ENCODE assay signal across 18 cellular contexts in genomic region chr12:106035421-106035820, GRCh38.
DNase-seq lines count a peak whose midpoint lies in the region; ATAC-seq and TF ChIP-seq lines count a peak whose summit lies in the region.
"Had no signal": no experiment of that assay in that cellular context is flagged by ENCODE, and none has a peak within 500 bp of the region (broad histone marks: within the 10 kb centered on the region; RNA-seq: fewer than 3 reads in every experiment).

No MANE protein-coding gene starts in this region.

- H2AK5ac ChIP-seq in mesenchymal stem cell (ENCODE audit: low read length, severe bottlenecking), result peak overlapping the region; percentile 14

- H2BK120ac ChIP-seq in mesenchymal stem cell (ENCODE audit: low read depth, low read length), result no peak overlapping the region

- H2BK5ac ChIP-seq in mesenchymal stem cell (ENCODE audit: low read depth, low read length, poor library complexity, severe bottlenecking), result no peak overlapping the region

- no peak overlapping the region for H3K14ac ChIP-seq in mesenchymal stem cell (ENCODE audit: low read length in 2 of 2)

- H4K20me1 ChIP-seq in PC-3 (ENCODE audit: low read length), result no peaks in the 10 kb centered on the region
- H4K20me1 ChIP-seq: BLaER1 treated with 17β-estradiol and CSF1 and Interleukin-3, amounts not matched to agents 10 nM and 100 nM had no signal

- no peak overlapping the region for H3K4ac ChIP-seq in mesenchymal stem cell (ENCODE audit: low read depth in 1 of 2, low read length in 2 of 2)

- no peaks in the 10 kb centered on the region for H3K79me1 ChIP-seq in mesenchymal stem cell (replicated peaks; ENCODE audit: low read length, poor library complexity, severe bottlenecking)

- H2AFZ ChIP-seq in PC-3 (ENCODE audit: low read length) (no peak overlapping the region), mesenchymal stem cell (ENCODE audit: low read depth, low read length) (no peak overlapping the region)
- H2AFZ ChIP-seq: GM23338 had no signal

- H3K36me3 ChIP-seq in PC-3 (ENCODE audit: low read depth, low read length) (no peaks in the 10 kb centered on the region), mesenchymal stem cell (ENCODE audit: control insufficient read depth in 1 of 2, insufficient read depth in 2 of 2, low read depth in 1 of 2, low read length in 2 of 2) (no peaks in the 10 kb centered on the region), prostate gland (no peaks in the 10 kb centered on the region)
- H3K36me3 ChIP-seq: BLaER1 treated with 17β-estradiol and CSF1 and Interleukin-3, amounts not matched to agents 10 nM and 100 nM had no signal

- H3K9ac ChIP-seq in PC-3 (ENCODE audit: low read length) (no peak overlapping the region), mesenchymal stem cell (ENCODE audit: low read length) (no peak overlapping the region)
- H3K9ac ChIP-seq: BLaER1 treated with 17β-estradiol and CSF1 and Interleukin-3, amounts not matched to agents 10 nM and 100 nM had no signal

- no peaks in the 10 kb centered on the region for H3K27me3 ChIP-seq in PC-3 (ENCODE audit: low read length)
- H3K27me3 ChIP-seq in mesenchymal stem cell (ENCODE audit: control insufficient read depth in 1 of 2, insufficient read depth in 1 of 2, low read length in 2 of 2), result peaks cover 0 to 3% of the 10 kb centered on the region in 2 experiments
- no peaks in the 10 kb centered on the region for H3K27me3 ChIP-seq in prostate gland (replicated peaks; ENCODE audit: insufficient read depth)
- H3K27me3 ChIP-seq: BLaER1 treated with 17β-estradiol and CSF1 and Interleukin-3, amounts not matched to agents 10 nM and 100 nM had no signal

- no peak overlapping the region for H2BK12ac ChIP-seq in mesenchymal stem cell (ENCODE audit: low read length in 2 of 2)

- intact Hi-C loops in PC-3 (cut with micrococcal nuclease) (loop anchor here (1.0 kb wide), 1 partner anchor 101 kb away; no protein-coding TSS in a partner anchor), prostate gland (cut with DNase I) (no loop called here)

- 85% methylated on average over 3 of the region's 5 CpGs for WGBS in mesenchymal stem cell
- WGBS in prostate gland, result 24% methylated on average over 5 of the region's 5 CpGs

- CTCF ChIA-PET in PC-3 (lab: Charles Lee), result no interaction called here

- no TSS peak for BruUV-seq in PC-3 (replicated peaks; lab: Mats Ljungman, UMichigan)

- H4K91ac ChIP-seq in mesenchymal stem cell (ENCODE audit: low read length), result no peak overlapping the region

- peaks cover 28% of the 10 kb centered on the region for H3K4me1 ChIP-seq in PC-3 (ENCODE audit: insufficient read depth, low read length)
- peaks cover 17% of the 10 kb centered on the region for H3K4me1 ChIP-seq in mesenchymal stem cell (ENCODE audit: control insufficient read depth, insufficient read depth, low read depth, low read length)
- no peaks in the 10 kb centered on the region for H3K4me1 ChIP-seq in prostate gland (replicated peaks)

- no peak for TF ChIP-seq POLR2A in prostate gland (IDR thresholded peaks at IDR 0.05)
- no peak for TF ChIP-seq POLR2A in erythroblast (IDR thresholded peaks at IDR 0.05; ENCODE audit: low read length)

- no peak overlapping the region for H3K4me3 ChIP-seq in PC-3 (ENCODE audit: low read length)
- no peak overlapping the region for H3K4me3 ChIP-seq in mesenchymal stem cell (ENCODE audit: insufficient read depth in 1 of 2, low read depth in 1 of 2, low read length in 2 of 2)
- no peak overlapping the region for H3K4me3 ChIP-seq in prostate gland
- H3K4me3 ChIP-seq: BLaER1 treated with 17β-estradiol and CSF1 and Interleukin-3, amounts not matched to agents 10 nM and 100 nM; GM12878; GM23338 had no signal

- no peaks in the 10 kb centered on the region for H3K9me2 ChIP-seq in PC-3 (replicated peaks; ENCODE audit: low read length)

- H3F3A ChIP-seq in PC-3 (ENCODE audit: low read length, unreplicated experiment), result no peaks in the 10 kb centered on the region

- no peak overlapping the region for H3K23ac ChIP-seq in mesenchymal stem cell (ENCODE audit: low read length in 2 of 2)

- H3K9me3 ChIP-seq in PC-3 (ENCODE audit: low read length) (no peaks in the 10 kb centered on the region), mesenchymal stem cell (ENCODE audit: control insufficient read depth, low read length) (no peaks in the 10 kb centered on the region), prostate gland (no peaks in the 10 kb centered on the region)

- ATAC-seq in PC-3 (peak; percentile 48), HG03457 (IDR thresholded peaks at IDR 0.05; ENCODE audit: unreplicated experiment) (no peak)
- ATAC-seq: GM12878, GM23338 had no signal

- DNase-seq in PC-3 (no peak), mesenchymal stem cell (no peak), prostate gland (ENCODE audit: low spot score) (peak; percentile 74), erythroblast (lab: John Stamatoyannopoulos, UW) (no peak), NCI-H146 treated with DMSO at 0.1 percent for 48 hours (lab: John Stamatoyannopoulos, UW; ENCODE audit: unreplicated experiment) (no peak)
- no peak for DNase-seq in stimulated activated naive CD4-positive, alpha-beta T cell (lab: John Stamatoyannopoulos, UW)
- DNase-seq: ACHN; Calu3; CD4-positive, alpha-beta T cell; DMS 273 treated with DMSO at 0.1 percent for 48 hours; DMS79; H7 had no signal

- H3K4me2 ChIP-seq in PC-3 (ENCODE audit: low read length) (no peak overlapping the region), mesenchymal stem cell (ENCODE audit: low read length, poor library complexity, severe bottlenecking) (no peak overlapping the region)
- H3K4me2 ChIP-seq: BLaER1 treated with 17β-estradiol and CSF1 and Interleukin-3, amounts not matched to agents 10 nM and 100 nM; GM23338 had no signal

- TF ChIP-seq CTCF in 22Rv1 (IDR thresholded peaks at IDR 0.05) (no peak), PC-3 (conservative IDR thresholded peaks at IDR 0.05; ENCODE audit: low read depth, low read length) (no peak), prostate gland (IDR thresholded peaks at IDR 0.05) (no peak)

- no peak overlapping the region for H2BK15ac ChIP-seq in mesenchymal stem cell (ENCODE audit: low read depth, poor library complexity, severe bottlenecking)

- H4K8ac ChIP-seq in mesenchymal stem cell (ENCODE audit: low read length), result no peak overlapping the region

- no peaks in the 10 kb centered on the region for H3K79me2 ChIP-seq in PC-3 (ENCODE audit: low read length)

- POLR2A ChIA-PET in PC-3 (lab: Charles Lee; ENCODE audit: unreplicated experiment), result no interaction called here

- no peak overlapping the region for H3K18ac ChIP-seq in mesenchymal stem cell (ENCODE audit: low read depth in 1 of 2, low read length in 2 of 2)

- H3K27ac ChIP-seq in 22Rv1 (peak overlapping the region; percentile 31; the same call in 1 of the 2 replicates), PC-3 (ENCODE audit: low read length) (no peak overlapping the region), mesenchymal stem cell (ENCODE audit: low read length, poor library complexity, severe bottlenecking) (no peak overlapping the region), prostate gland (no peak overlapping the region)
- H3K27ac ChIP-seq: BLaER1 treated with 17β-estradiol and CSF1 and Interleukin-3, amounts not matched to agents 10 nM and 100 nM; HL-60 had no signal
